ENCODE assay signal across 7 cellular contexts in genomic region chr13:110138700-110139036, GRCh38.
DNase-seq lines count a peak whose midpoint lies in the region; ATAC-seq, FAIRE-seq and TF ChIP-seq lines count a peak whose summit lies in the region.

No MANE protein-coding gene starts in this region.

- peak overlapping the region; percentile 78 for H3K4me3 ChIP-seq in adipocyte (ENCODE audit: low read length)
- H3K4me3 ChIP-seq in keratinocyte (ENCODE audit: control insufficient read depth in 2 of 3, extremely low read depth in 1 of 3, insufficient read depth in 2 of 3, low read depth in 1 of 3, low read length in 3 of 3), result peak overlapping the region; percentile 47 to 65 (median 60)
- H3K4me3 ChIP-seq in effector memory CD4-positive, alpha-beta T cell (ENCODE audit: insufficient read depth, low read depth, low read length, poor library complexity, severe bottlenecking), result no peak overlapping the region

- H2AFZ ChIP-seq in keratinocyte (ENCODE audit: control insufficient read depth, low read length), result peak overlapping the region; percentile 94

- no peaks in the 10 kb centered on the region for H3K36me3 ChIP-seq in adipocyte (ENCODE audit: control insufficient read depth, insufficient read depth, low read length, severe bottlenecking)
- H3K36me3 ChIP-seq in keratinocyte (ENCODE audit: control insufficient read depth in 2 of 2, extremely low read depth in 1 of 2, insufficient read depth in 2 of 2, low read length in 2 of 2), result no peaks in the 10 kb centered on the region
- no peaks in the 10 kb centered on the region for H3K36me3 ChIP-seq in effector memory CD4-positive, alpha-beta T cell (ENCODE audit: control insufficient read depth, insufficient read depth, low read length)

- H3K27ac ChIP-seq in keratinocyte (ENCODE audit: control insufficient read depth, insufficient read depth, low read length) (peak overlapping the region; percentile 23), temporal lobe (ENCODE audit: low read depth, low read length) (peak overlapping the region; percentile 33)
- no peak overlapping the region for H3K27ac ChIP-seq in effector memory CD4-positive, alpha-beta T cell (ENCODE audit: insufficient read depth, low read length, poor library complexity, severe bottlenecking)

- peaks cover 8% of the 10 kb centered on the region for H3K9me3 ChIP-seq in adipocyte (ENCODE audit: control insufficient read depth, low read length)
- H3K9me3 ChIP-seq in keratinocyte (ENCODE audit: control insufficient read depth, low read depth, low read length), result no peaks in the 10 kb centered on the region
- no peaks in the 10 kb centered on the region for H3K9me3 ChIP-seq in effector memory CD4-positive, alpha-beta T cell (ENCODE audit: control insufficient read depth, low read length)

- peak; percentile 17 for ATAC-seq in HG03045 (IDR thresholded peaks at IDR 0.05; ENCODE audit: unreplicated experiment)
- no peak for ATAC-seq in HG02870 (IDR thresholded peaks at IDR 0.05; ENCODE audit: unreplicated experiment)

- H3K9ac ChIP-seq in adipocyte (ENCODE audit: low read length) (peak overlapping the region; percentile 66), keratinocyte (ENCODE audit: control insufficient read depth, extremely low read depth, insufficient read depth, low read length) (peak overlapping the region; percentile 65)

- peak overlapping the region; percentile 84 for H3K4me2 ChIP-seq in keratinocyte (ENCODE audit: control insufficient read depth, extremely low read depth, insufficient read depth, low read depth, low read length)

- FAIRE-seq in keratinocyte (lab: Jason Lieb, UNC), result no peak

- no peak for TF ChIP-seq CTCF in keratinocyte (optimal IDR thresholded peaks at IDR 0.05 in 1 of 3, IDR thresholded peaks at IDR 0.05 in 1 of 3, conservative IDR thresholded peaks at IDR 0.05 in 1 of 3; ENCODE audit: extremely low read depth in 1 of 3, insufficient read depth in 2 of 3, low read length in 3 of 3)

- H3K4me1 ChIP-seq in adipocyte (ENCODE audit: control insufficient read depth, insufficient read depth, low read length) (peaks cover 17% of the 10 kb centered on the region), keratinocyte (ENCODE audit: control insufficient read depth, extremely low read depth, insufficient read depth, low read length) (peaks cover 18% of the 10 kb centered on the region)
- peaks cover 12% of the 10 kb centered on the region for H3K4me1 ChIP-seq in effector memory CD4-positive, alpha-beta T cell (ENCODE audit: control insufficient read depth, insufficient read depth, low read length, poor library complexity, severe bottlenecking)

- H4K20me1 ChIP-seq in keratinocyte (ENCODE audit: control insufficient read depth, extremely low read depth, insufficient read depth, low read length), result no peaks in the 10 kb centered on the region

- no peaks in the 10 kb centered on the region for H3K27me3 ChIP-seq in adipocyte (replicated peaks; ENCODE audit: control insufficient read depth, insufficient read depth, low read length)
- H3K27me3 ChIP-seq in keratinocyte (ENCODE audit: control insufficient read depth, extremely low read depth, insufficient read depth, low read length), result peaks cover 3% of the 10 kb centered on the region
- H3K27me3 ChIP-seq in effector memory CD4-positive, alpha-beta T cell (replicated peaks; ENCODE audit: control insufficient read depth, insufficient read depth, low read length, poor library complexity, severe bottlenecking), result peaks cover 3% of the 10 kb centered on the region

- no peaks in the 10 kb centered on the region for H3K79me2 ChIP-seq in keratinocyte (ENCODE audit: control insufficient read depth, insufficient read depth, low read length)

- DNase-seq in adipocyte (ENCODE audit: low read depth) (no peak), keratinocyte (ENCODE audit: low read depth, low spot score) (no peak), NAMALWA (ENCODE audit: low spot score) (no peak)
- DNase-seq in effector memory CD4-positive, alpha-beta T cell, result no peak

- H3K9me1 ChIP-seq in keratinocyte (ENCODE audit: control insufficient read depth, extremely low read depth, insufficient read depth, low read length), result no peaks in the 10 kb centered on the region

- dilution Hi-C loops in keratinocyte (cut with MboI; ENCODE audit: extremely low pct_ligation_motif_present, low sequenced_read_pairs), result no loop called here
